12 cellular contexts compared by ENCODE assay signal in the genomic region with DNA sequence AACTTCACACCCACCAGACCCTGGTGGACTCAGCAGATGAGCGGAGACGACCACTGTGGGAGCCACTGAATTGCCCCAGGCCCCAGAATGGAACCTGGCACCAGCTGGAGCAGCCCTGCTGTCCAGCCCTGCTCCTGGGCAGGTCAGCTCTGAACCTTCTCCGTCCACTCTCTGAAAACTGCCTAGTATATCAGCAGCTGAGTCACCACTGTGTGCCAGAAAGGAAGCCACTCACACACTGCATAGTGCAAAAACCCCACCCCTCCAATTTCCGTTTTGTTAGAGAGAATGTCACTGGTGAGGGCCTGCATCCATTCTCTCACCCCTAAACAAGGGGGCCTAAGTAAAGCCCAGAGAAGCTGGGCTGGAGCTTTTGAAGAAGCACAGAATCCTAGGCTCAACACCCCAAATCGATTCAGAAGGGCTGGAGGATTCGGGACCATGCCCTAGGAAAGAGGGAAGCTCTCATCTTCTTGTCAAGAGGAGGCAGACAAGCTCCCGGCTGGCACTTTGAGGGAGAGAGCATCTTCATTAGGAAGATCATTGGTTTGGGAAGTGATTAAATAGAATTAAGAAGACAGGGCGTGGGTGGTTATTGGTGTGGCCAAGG. TPM values are rescaled to one million over a fixed set of nuclear protein-coding genes. Genes with fewer than 3 reads are reported as not detected.
DNase-seq lines count a peak whose midpoint lies in the region; ATAC-seq and TF ChIP-seq lines count a peak whose summit lies in the region.
"Had no signal": no experiment of that assay in that cellular context is flagged by ENCODE, and none has a peak within 500 bp of the region (broad histone marks: within the 10 kb centered on the region; RNA-seq: fewer than 3 reads in every experiment).

No MANE protein-coding gene starts in this region.

- H3K27ac ChIP-seq in heart right ventricle: peak overlapping the region in 9 of 10 donors; percentile 40 to 90 (median 61)
- H3K27ac ChIP-seq in right cardiac atrium (ENCODE audit: low read length): peak overlapping the region; percentile 3
- H3K27ac ChIP-seq in vagina: no peak overlapping the region

- no peak for TF ChIP-seq CTCF in heart right ventricle (IDR thresholded peaks at IDR 0.05)
- no peak for TF ChIP-seq CTCF in astrocyte of the spinal cord (IDR thresholded peaks at IDR 0.05; ENCODE audit: low read depth, low read length)
- no peak for TF ChIP-seq CTCF in vagina (IDR thresholded peaks at IDR 0.05)

- no peaks in the 10 kb centered on the region for H3K9me3 ChIP-seq in heart right ventricle
- H3K9me3 ChIP-seq in right cardiac atrium (ENCODE audit: control insufficient read depth, low read length): no peaks in the 10 kb centered on the region
- no peaks in the 10 kb centered on the region for H3K9me3 ChIP-seq in vagina
- H3K9me3 ChIP-seq: gastroesophageal sphincter had no signal

- H3K27me3 ChIP-seq in heart right ventricle: no peaks in the 10 kb centered on the region
- no peaks in the 10 kb centered on the region for H3K27me3 ChIP-seq in right cardiac atrium (ENCODE audit: control insufficient read depth, insufficient read depth)
- H3K27me3 ChIP-seq in vagina: no peaks in the 10 kb centered on the region
- H3K27me3 ChIP-seq: gastroesophageal sphincter had no signal

- H3K4me3 ChIP-seq in heart right ventricle (peak overlapping the region in 1 of 10 donors; percentile 8), astrocyte of the spinal cord (ENCODE audit: low read depth, low read length) (no peak overlapping the region), right cardiac atrium (ENCODE audit: low read length) (no peak overlapping the region), vagina (no peak overlapping the region)
- H3K4me3 ChIP-seq: gastroesophageal sphincter had no signal

- WGBS in heart right ventricle, 2 donors: 60 to 73% methylated on average over 8 of the region's 8 CpGs
- WGBS in right cardiac atrium: 60% methylated on average over 8 of the region's 8 CpGs

- in situ Hi-C loops in astrocyte of the spinal cord (cut with HindIII; ENCODE audit: low sequenced_read_pairs): no loop called here

- peak in 1 of 2 donors; percentile 49 for DNase-seq in heart right ventricle
- no peak for DNase-seq in Right ventricle myocardium superior
- DNase-seq in astrocyte of the spinal cord (ENCODE audit: low read depth, low spot score): peak; percentile 15
- DNase-seq in right cardiac atrium: peak in 2 of 3 donors; percentile 31 to 53
- DNase-seq in vagina (ENCODE audit: extremely low spot score in 2 of 2): peak; percentile 14 to 34
- DNase-seq in mesenteric fat pad (ENCODE audit: low spot score): no peak
- no peak for DNase-seq in NCI-H2171 treated with DMSO at 0.1 percent for 48 hours (lab: John Stamatoyannopoulos, UW)
- DNase-seq in NCI-H1694 (lab: John Stamatoyannopoulos, UW): no peak
- DNase-seq: central memory CD4-positive, alpha-beta T cell; MM.1S; SIG-M5 had no signal

- no peaks in the 10 kb centered on the region for H3K36me3 ChIP-seq in heart right ventricle
- no peaks in the 10 kb centered on the region for H3K36me3 ChIP-seq in vagina
- H3K36me3 ChIP-seq: gastroesophageal sphincter had no signal

- intact Hi-C loops in heart right ventricle (cut with DNase I) (no loop called here), Right ventricle myocardium superior (cut with DNase I) (no loop called here), right cardiac atrium (cut with DNase I) (loop anchor here in 1 of 4 donors (5.0 kb wide), 1 partner anchor 40 kb away; no protein-coding TSS in a partner anchor), vagina (cut with DNase I) (no loop called here)

- ATAC-seq in heart right ventricle: peak; percentile 23 to 88 (median 60)
- no peak for ATAC-seq in Right ventricle myocardium superior (ENCODE audit: poor library complexity)
- ATAC-seq in right cardiac atrium: peak in 1 of 2 donors; percentile 88
- ATAC-seq: gastroesophageal sphincter had no signal

- H3K4me1 ChIP-seq in heart right ventricle (peaks cover 21 to 82% (median 51%) of the 10 kb centered on the region in 9 donors), right cardiac atrium (ENCODE audit: control insufficient read depth, insufficient read depth, low read length) (peaks cover 15% of the 10 kb centered on the region), vagina (peaks cover 23% of the 10 kb centered on the region)

- no peak for TF ChIP-seq POLR2A in vagina (IDR thresholded peaks at IDR 0.05)

RNA-seq across cellular contexts. Expression of gene GALNT18, which starts 44.5 kb away (rescaled TPM):
- total RNA-seq in heart right ventricle (10 to 100 TPM in 9 of 10 donors, 1 to 10 TPM in 1; 9.8 to 29.0 (median 15.6) TPM), Right ventricle myocardium superior (24.5 TPM), right cardiac atrium (10 to 100 TPM; 17.5 to 32.2 (median 25.5) TPM), vagina (22.1 TPM), mesenteric fat pad (12.6 TPM)
- polyA plus RNA-seq in heart right ventricle (10 to 100 TPM in 1 of 2 donors, 1 to 10 TPM in 1; 7.0 to 28.8 TPM), right cardiac atrium (18.4 TPM)

Comparison
In these comparisons a context has a peak if more than half of its experiments do, and no peak if none do; other contexts are left out.
1. DNase-seq: peak in astrocyte of the spinal cord (single experiment), right cardiac atrium (2 of 3) and vagina (2 of 2); none in Right ventricle myocardium superior (single experiment), mesenteric fat pad (single experiment), NCI-H2171 treated with DMSO at 0.1 percent for 48 hours (single experiment) and NCI-H1694 (single experiment).